Comparison of ENCODE assay signal across 9 cellular contexts in the genomic region with DNA sequence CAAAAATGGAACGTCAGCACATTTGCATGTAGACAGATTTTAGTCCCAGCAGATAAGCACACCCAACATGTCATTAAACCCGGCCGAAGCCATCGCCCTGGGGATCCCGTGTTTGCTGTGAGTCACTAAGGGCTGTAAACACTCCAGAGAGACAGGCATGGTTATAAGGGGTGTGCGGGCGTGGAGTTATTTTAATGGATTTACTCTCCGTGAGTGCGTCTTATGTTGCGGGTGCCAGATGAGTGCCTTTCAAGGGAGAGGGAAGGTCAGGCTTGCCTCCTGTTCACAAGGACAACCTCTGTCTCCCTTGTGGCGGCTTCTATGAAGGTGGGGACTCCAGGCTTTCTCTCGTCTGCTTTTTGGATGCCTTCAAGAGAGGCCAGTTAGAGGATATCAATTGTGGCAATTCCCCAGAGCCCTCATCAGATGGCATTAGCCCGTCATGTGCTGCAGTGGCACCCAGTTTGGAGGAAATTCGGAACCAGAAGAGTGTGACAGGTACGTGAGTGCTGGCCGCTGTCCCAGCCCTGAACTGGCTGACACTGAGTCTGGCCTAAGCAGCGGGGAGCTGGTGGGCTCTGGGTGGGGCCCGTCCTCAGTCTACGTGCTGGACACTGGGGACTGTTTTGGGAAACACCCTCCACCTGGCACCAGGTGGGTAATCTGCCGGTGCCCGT.
DNase-seq lines count a peak whose midpoint lies in the region; ATAC-seq and TF ChIP-seq lines count a peak whose summit lies in the region.
"Had no signal": no experiment of that assay in that cellular context is flagged by ENCODE, and none has a peak within 500 bp of the region (broad histone marks: within the 10 kb centered on the region; RNA-seq: fewer than 3 reads in every experiment).

No MANE protein-coding gene starts in this region.

- DNase-seq in DMS153 (lab: John Stamatoyannopoulos, UW) (peak; percentile 84), NCI-H2107 (lab: John Stamatoyannopoulos, UW) (peak; percentile 61), fibroblast of peridontal ligament (ENCODE audit: extremely low read depth) (peak; percentile 56), omental fat pad (ENCODE audit: low spot score) (no peak), RPMI8226 (no peak), superior temporal gyrus (ENCODE audit: extremely low spot score) (no peak), NK-92 (lab: John Stamatoyannopoulos, UW; ENCODE audit: unreplicated experiment) (no peak)
- DNase-seq: effector CD4-positive, alpha-beta T cell had no signal

- TF ChIP-seq CTCF in omental fat pad (IDR thresholded peaks at IDR 0.05): no peak

- peak; percentile 49 for ATAC-seq in omental fat pad (ENCODE audit: low FRiP score)
- no peak for ATAC-seq in HG03097 (IDR thresholded peaks at IDR 0.05; ENCODE audit: low FRiP score, unreplicated experiment)

Comparison
In these comparisons a context has a peak if more than half of its experiments do, and no peak if none do; other contexts are left out.
1. DNase-seq: peak in DMS153 (single experiment), NCI-H2107 (single experiment) and fibroblast of peridontal ligament (single experiment); none in omental fat pad (single experiment), RPMI8226 (single experiment), superior temporal gyrus (single experiment) and NK-92 (single experiment).